Comparison of ENCODE assay signal across 1 cellular context in genomic region chr7:38335490-38336135, GRCh38.
TF ChIP-seq lines count a peak whose summit lies in the region.

No MANE protein-coding gene starts in this region.

TF ChIP-seq in K562, 482 proteins besides CTCF, POLR2A, EP300 and RAD21 (continued from another document and continues in another):
- TF ChIP-seq CHAMP1 (IDR thresholded peaks at IDR 0.05) (no peak; the same call in 1 of the 2 replicates), CC2D1A (IDR thresholded peaks at IDR 0.05) (peak; percentile 74), PHB (CRISPR knock-in tag; IDR thresholded peaks at IDR 0.05) (no peak), HNRNPH1 (optimal IDR thresholded peaks at IDR 0.05; ENCODE audit: low read depth, low read length) (no peak), TEAD4 (IDR thresholded peaks at IDR 0.05; ENCODE audit: low read length) (peak; percentile 24; the same call in 1 of the 2 replicates), TEAD4 (CRISPR knock-in tag; IDR thresholded peaks at IDR 0.05; ENCODE audit: borderline replicate concordance) (no peak), GABPA (tag; conservative IDR thresholded peaks at IDR 0.05; ENCODE audit: low read depth) (peak; percentile 55; the same call in 1 of the 2 replicates), BRD9 (IDR thresholded peaks at IDR 0.05; ENCODE audit: low read depth, partially characterized antibody) (peak; percentile 63), RNF219 (CRISPR knock-in tag; IDR thresholded peaks at IDR 0.05) (no peak), TEAD2 (tag; IDR thresholded peaks at IDR 0.05) (no peak), MTA1 (IDR thresholded peaks at IDR 0.05; ENCODE audit: borderline replicate concordance) (peak; percentile 64; the same call in 1 of the 2 replicates), BACH1 (tag; IDR thresholded peaks at IDR 0.05) (no peak), CBX5 (IDR thresholded peaks at IDR 0.05; ENCODE audit: borderline replicate concordance, low read depth) (peak; percentile 33; the same call in 1 of the 2 replicates), POLR2G (IDR thresholded peaks at IDR 0.05; ENCODE audit: low read depth, low read length) (peak; percentile 82), LEF1 (IDR thresholded peaks at IDR 0.05) (no peak), ZNF280B (CRISPR knock-in tag; IDR thresholded peaks at IDR 0.05) (no peak), NCOA1 (IDR thresholded peaks at IDR 0.05; ENCODE audit: low read depth) (no peak), KAT2B (IDR thresholded peaks at IDR 0.05; ENCODE audit: low read depth, low read length) (peak; percentile 90), VEZF1 (CRISPR knock-in tag; IDR thresholded peaks at IDR 0.05) (peak; percentile 47; the same call in 1 of the 2 replicates), HDAC3 (IDR thresholded peaks at IDR 0.05; ENCODE audit: borderline replicate concordance, partially characterized antibody) (peak; percentile 48), RBFOX2 (IDR thresholded peaks at IDR 0.05; ENCODE audit: low read depth, low read length) (peak; percentile 74), ILK (tag; IDR thresholded peaks at IDR 0.05; ENCODE audit: borderline replicate concordance, low read depth) (no peak), MEF2A (IDR thresholded peaks at IDR 0.05; ENCODE audit: control insufficient read depth, low read depth, low read length) (no peak), ZNF174 (CRISPR knock-in tag; IDR thresholded peaks at IDR 0.05) (no peak), MLX (CRISPR knock-in tag; conservative IDR thresholded peaks at IDR 0.05) (no peak), ZBTB40 (IDR thresholded peaks at IDR 0.05) (no peak), ZBTB40 (CRISPR knock-in tag; IDR thresholded peaks at IDR 0.05) (no peak), ZNF146 (CRISPR knock-in tag; IDR thresholded peaks at IDR 0.05; ENCODE audit: unreplicated experiment) (no peak), ZBTB17 (CRISPR knock-in tag; IDR thresholded peaks at IDR 0.05) (peak; percentile 69; the same call in 1 of the 2 replicates), ZNF263 (CRISPR knock-in tag; IDR thresholded peaks at IDR 0.05; ENCODE audit: borderline replicate concordance) (peak; percentile 100), DACH1 (IDR thresholded peaks at IDR 0.05; ENCODE audit: partially characterized antibody) (peak; percentile 95), ZBTB1 (CRISPR knock-in tag; IDR thresholded peaks at IDR 0.05; ENCODE audit: borderline replicate concordance, low read depth) (no peak), UBTF (IDR thresholded peaks at IDR 0.05; ENCODE audit: borderline replicate concordance in 1 of 2, low read depth in 2 of 2, low read length in 2 of 2) (peak; percentile 54 to 82; a peak in 2 of 4 replicates), ZBTB2 (IDR thresholded peaks at IDR 0.05) (peak; percentile 78), SP1 (CRISPR knock-in tag; IDR thresholded peaks at IDR 0.05) (peak; percentile 89), HES1 (IDR thresholded peaks at IDR 0.05; ENCODE audit: low read depth) (no peak), ZNF561 (CRISPR knock-in tag; conservative IDR thresholded peaks at IDR 0.05) (no peak), CAMTA2 (CRISPR knock-in tag; conservative IDR thresholded peaks at IDR 0.05) (no peak), ZSCAN29 (IDR thresholded peaks at IDR 0.05) (no peak)
